ENCODE assay signal across 28 cellular contexts in genomic region chr11:79101736-79102135, GRCh38.
DNase-seq lines count a peak whose midpoint lies in the region; ATAC-seq and TF ChIP-seq lines count a peak whose summit lies in the region.
"Had no signal": no experiment of that assay in that cellular context is flagged by ENCODE, and none has a peak within 500 bp of the region (broad histone marks: within the 10 kb centered on the region; RNA-seq: fewer than 3 reads in every experiment).

No MANE protein-coding gene starts in this region.

- TF ChIP-seq POLR2A in testis (IDR thresholded peaks at IDR 0.05), result no peak

- DNase-seq in LNCaP clone FGC (ENCODE audit: low read depth), result peak; percentile 32
- peak; percentile 22 for DNase-seq in NCI-H2171 (lab: John Stamatoyannopoulos, UW)
- DNase-seq in psoas muscle, result no peak
- no peak for DNase-seq in CD4-positive, alpha-beta T cell
- DNase-seq in testis, result no peak
- no peak for DNase-seq in MG63
- DNase-seq: activated CD4-positive, alpha-beta T cell treated with anti-CD3 and anti-CD28 coated beads, Interleukin-2, amount 50 U/mL, for 48 hours; activated CD8-positive, alpha-beta memory T cell treated with anti-CD3 and anti-CD28 coated beads, Interleukin-2, amount 50 U/mL, for 4 hours; activated naive CD4-positive, alpha-beta T cell treated with anti-CD3 and anti-CD28 coated beads, Interleukin-2, amount 50 U/mL, for 16 hours; amniotic stem cell; CD4-positive, CD25-positive, alpha-beta regulatory T cell; DMS153; heart right ventricle; Kasumi-1; kidney glomerular epithelial cell; lower lobe of right lung; NCI-H1048; NCI-H2107; NCI-H774; stimulated activated CD4-positive, alpha-beta T cell treated with anti-CD3 and anti-CD28 coated beads, Interleukin-15, amount 100 ng/mL, for 24 hours; stimulated activated naive CD4-positive, alpha-beta T cell had no signal

- no peak for TF ChIP-seq CTCF in LNCaP clone FGC (IDR thresholded peaks at IDR 0.05; ENCODE audit: control insufficient read depth, extremely low read depth, insufficient read depth)
- TF ChIP-seq CTCF in brain (conservative IDR thresholded peaks at IDR 0.05), result no peak
- no peak for TF ChIP-seq CTCF in psoas muscle (IDR thresholded peaks at IDR 0.05)
- TF ChIP-seq CTCF in CD4-positive, alpha-beta T cell (IDR thresholded peaks at IDR 0.05), result no peak
- TF ChIP-seq CTCF in testis (IDR thresholded peaks at IDR 0.05), result no peak

- peak overlapping the region in 4 of 5 experiments; percentile 29 to 89 (median 42) for H3K27ac Mint-ChIP-seq in brain
- H3K27ac Mint-ChIP-seq in CD4-positive, alpha-beta T cell, result no peak overlapping the region
- H3K27ac Mint-ChIP-seq: CD4-positive, CD25-positive, alpha-beta regulatory T cell had no signal

- peaks cover 4% of the 10 kb centered on the region for H3K27me3 Mint-ChIP-seq in brain
- H3K27me3 Mint-ChIP-seq in CD4-positive, alpha-beta T cell, result peaks cover 23% of the 10 kb centered on the region
- H3K27me3 Mint-ChIP-seq: CD4-positive, CD25-positive, alpha-beta regulatory T cell had no signal

- H3K27ac ChIP-seq in psoas muscle, result no peak overlapping the region
- H3K27ac ChIP-seq in CD4-positive, alpha-beta T cell (ENCODE audit: low read depth, low read length), result no peak overlapping the region
- H3K27ac ChIP-seq in testis, result no peak overlapping the region
- H3K27ac ChIP-seq: breast epithelium, heart right ventricle, lower lobe of right lung, parathyroid adenoma, SJSA1, thoracic aorta had no signal

- 7 to 23% (median 23%) methylated on average over 1 of the region's 1 CpG for WGBS in psoas muscle, 3 donors
- WGBS in testis, 2 donors, result 42 to 53% methylated on average over 1 of the region's 1 CpG

- ATAC-seq in psoas muscle (peak; percentile 39 to 84 (median 59)), GM18873 (IDR thresholded peaks at IDR 0.05; ENCODE audit: low FRiP score, unreplicated experiment) (no peak)
- ATAC-seq in CD4-positive, alpha-beta T cell (ENCODE audit: poor library complexity), result no peak
- ATAC-seq: heart right ventricle, lower lobe of right lung, sciatic nerve had no signal

- no peaks in the 10 kb centered on the region for H3K36me3 Mint-ChIP-seq in brain
- H3K36me3 Mint-ChIP-seq in CD4-positive, alpha-beta T cell (ENCODE audit: low read depth), result no peaks in the 10 kb centered on the region
- H3K36me3 Mint-ChIP-seq: CD4-positive, CD25-positive, alpha-beta regulatory T cell had no signal

- CTCF ChIA-PET in CD4-positive, alpha-beta T cell (lab: Charles Lee), result no interaction called here

- no peaks in the 10 kb centered on the region for H3K36me3 ChIP-seq in psoas muscle (ENCODE audit: insufficient read depth in 1 of 2, low read depth in 1 of 2)
- no peaks in the 10 kb centered on the region for H3K36me3 ChIP-seq in testis (ENCODE audit: low read depth, missing control alignments)
- no peaks in the 10 kb centered on the region for H3K36me3 ChIP-seq in MG63
- H3K36me3 ChIP-seq: breast epithelium, heart right ventricle, lower lobe of right lung, SJSA1, thoracic aorta had no signal

- no peaks in the 10 kb centered on the region for H3K9me3 ChIP-seq in psoas muscle
- H3K9me3 ChIP-seq in CD4-positive, alpha-beta T cell (ENCODE audit: control insufficient read depth, low read length), result no peaks in the 10 kb centered on the region
- no peaks in the 10 kb centered on the region for H3K9me3 ChIP-seq in testis
- no peaks in the 10 kb centered on the region for H3K9me3 ChIP-seq in MG63
- H3K9me3 ChIP-seq: breast epithelium, heart right ventricle, lower lobe of right lung, SJSA1, thoracic aorta had no signal

- peaks cover 0 to 7% (median 0%) of the 10 kb centered on the region in 5 experiments for H3K9me3 Mint-ChIP-seq in brain
- H3K9me3 Mint-ChIP-seq in CD4-positive, alpha-beta T cell, result no peaks in the 10 kb centered on the region

- peaks cover 11% of the 10 kb centered on the region for H3K4me1 ChIP-seq in psoas muscle
- peaks cover 4% of the 10 kb centered on the region for H3K4me1 ChIP-seq in testis
- H3K4me1 ChIP-seq: breast epithelium, lower lobe of right lung, parathyroid adenoma, SJSA1 had no signal

- H3K4me3 Mint-ChIP-seq in brain, result no peak overlapping the region
- H3K4me3 Mint-ChIP-seq in CD4-positive, alpha-beta T cell, result no peak overlapping the region
- H3K4me3 Mint-ChIP-seq: CD4-positive, CD25-positive, alpha-beta regulatory T cell had no signal

- H3K4me3 ChIP-seq in LNCaP clone FGC (ENCODE audit: low read depth, low read length) (no peak overlapping the region), psoas muscle (no peak overlapping the region), testis (no peak overlapping the region), MG63 (no peak overlapping the region)
- H3K4me3 ChIP-seq: breast epithelium, heart right ventricle, lower lobe of right lung, SJSA1, thoracic aorta had no signal

- POLR2A ChIA-PET in CD4-positive, alpha-beta T cell (lab: Charles Lee), result no interaction called here

- H3K4me1 Mint-ChIP-seq in brain, result peaks cover 46% of the 10 kb centered on the region
- no peaks in the 10 kb centered on the region for H3K4me1 Mint-ChIP-seq in CD4-positive, alpha-beta T cell (ENCODE audit: low read depth)
- H3K4me1 Mint-ChIP-seq: CD4-positive, CD25-positive, alpha-beta regulatory T cell had no signal

- H3K27me3 ChIP-seq in psoas muscle (ENCODE audit: insufficient read depth in 3 of 3, low read length in 2 of 3) (no peaks in the 10 kb centered on the region), testis (no peaks in the 10 kb centered on the region), MG63 (no peaks in the 10 kb centered on the region)
- H3K27me3 ChIP-seq in CD4-positive, alpha-beta T cell (ENCODE audit: control insufficient read depth, insufficient read depth, low read length), result no peaks in the 10 kb centered on the region
- H3K27me3 ChIP-seq: breast epithelium, SJSA1 had no signal

- intact Hi-C loops in psoas muscle (cut with DNase I), result no loop called here
- intact Hi-C loops in CD4-positive, alpha-beta T cell (cut with DNase I, micrococcal nuclease), result no loop called here
- intact Hi-C loops in testis (cut with DNase I; ENCODE audit: low total_unique reads), result no loop called here

Comparison
In these comparisons a context has a peak if more than half of its experiments do, and no peak if none do; other contexts are left out.
1. DNase-seq: peak in LNCaP clone FGC (single experiment) and NCI-H2171 (single experiment); none in psoas muscle (0 of 2), CD4-positive, alpha-beta T cell (0 of 10), testis (single experiment) and MG63 (single experiment).
2. ATAC-seq: peak in psoas muscle (4 of 4); none in CD4-positive, alpha-beta T cell (single experiment) and GM18873 (single experiment).